1 cellular context compared by ENCODE assay signal in the genomic region with DNA sequence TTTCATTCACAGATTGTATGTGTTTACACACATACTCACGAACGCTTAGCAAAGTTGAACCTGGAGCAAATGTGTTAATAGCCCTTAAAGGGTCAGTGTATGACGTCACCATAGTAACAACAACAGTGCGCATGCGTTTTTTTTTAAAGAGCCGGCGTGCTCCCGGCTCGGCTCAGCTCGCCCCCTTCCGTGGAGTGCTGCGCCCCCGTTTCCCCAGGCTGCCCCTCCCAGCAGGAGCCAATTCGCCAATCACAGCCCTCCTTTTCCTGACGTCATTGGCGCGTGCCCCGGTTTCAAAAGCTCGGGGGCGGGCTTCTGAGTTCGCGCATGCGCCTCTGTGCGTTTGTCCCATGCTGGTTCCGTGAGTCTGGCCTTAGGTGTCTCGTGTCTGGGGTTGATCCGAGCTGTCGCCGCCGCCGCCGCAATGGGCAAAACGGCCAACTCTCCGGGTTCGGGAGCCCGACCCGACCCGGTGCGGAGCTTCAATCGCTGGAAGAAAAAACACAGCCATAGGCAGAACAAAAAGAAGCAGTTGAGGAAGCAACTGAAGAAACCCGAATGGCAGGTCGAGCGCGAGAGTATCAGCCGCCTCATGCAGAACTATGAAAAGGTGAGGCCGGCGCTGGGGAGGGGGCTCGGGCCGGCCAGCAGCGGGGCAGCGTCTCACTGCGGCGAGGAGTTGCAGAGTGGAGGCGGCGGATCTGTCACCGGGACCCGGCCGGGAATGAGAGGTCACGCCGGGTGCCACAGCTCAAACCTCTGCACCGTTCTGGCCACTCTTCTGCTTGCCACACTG.
TF ChIP-seq lines count a peak whose summit lies in the region.

A gene (plus strand): TSS at position 340 of the 796 bp plus-strand sequence. CDS start 85 bp downstream, at position 425.

TF ChIP-seq in HepG2, 621 proteins besides CTCF, POLR2A, EP300 and RAD21 (continued from another document and continues in another):
- TF ChIP-seq, protein P1, sequence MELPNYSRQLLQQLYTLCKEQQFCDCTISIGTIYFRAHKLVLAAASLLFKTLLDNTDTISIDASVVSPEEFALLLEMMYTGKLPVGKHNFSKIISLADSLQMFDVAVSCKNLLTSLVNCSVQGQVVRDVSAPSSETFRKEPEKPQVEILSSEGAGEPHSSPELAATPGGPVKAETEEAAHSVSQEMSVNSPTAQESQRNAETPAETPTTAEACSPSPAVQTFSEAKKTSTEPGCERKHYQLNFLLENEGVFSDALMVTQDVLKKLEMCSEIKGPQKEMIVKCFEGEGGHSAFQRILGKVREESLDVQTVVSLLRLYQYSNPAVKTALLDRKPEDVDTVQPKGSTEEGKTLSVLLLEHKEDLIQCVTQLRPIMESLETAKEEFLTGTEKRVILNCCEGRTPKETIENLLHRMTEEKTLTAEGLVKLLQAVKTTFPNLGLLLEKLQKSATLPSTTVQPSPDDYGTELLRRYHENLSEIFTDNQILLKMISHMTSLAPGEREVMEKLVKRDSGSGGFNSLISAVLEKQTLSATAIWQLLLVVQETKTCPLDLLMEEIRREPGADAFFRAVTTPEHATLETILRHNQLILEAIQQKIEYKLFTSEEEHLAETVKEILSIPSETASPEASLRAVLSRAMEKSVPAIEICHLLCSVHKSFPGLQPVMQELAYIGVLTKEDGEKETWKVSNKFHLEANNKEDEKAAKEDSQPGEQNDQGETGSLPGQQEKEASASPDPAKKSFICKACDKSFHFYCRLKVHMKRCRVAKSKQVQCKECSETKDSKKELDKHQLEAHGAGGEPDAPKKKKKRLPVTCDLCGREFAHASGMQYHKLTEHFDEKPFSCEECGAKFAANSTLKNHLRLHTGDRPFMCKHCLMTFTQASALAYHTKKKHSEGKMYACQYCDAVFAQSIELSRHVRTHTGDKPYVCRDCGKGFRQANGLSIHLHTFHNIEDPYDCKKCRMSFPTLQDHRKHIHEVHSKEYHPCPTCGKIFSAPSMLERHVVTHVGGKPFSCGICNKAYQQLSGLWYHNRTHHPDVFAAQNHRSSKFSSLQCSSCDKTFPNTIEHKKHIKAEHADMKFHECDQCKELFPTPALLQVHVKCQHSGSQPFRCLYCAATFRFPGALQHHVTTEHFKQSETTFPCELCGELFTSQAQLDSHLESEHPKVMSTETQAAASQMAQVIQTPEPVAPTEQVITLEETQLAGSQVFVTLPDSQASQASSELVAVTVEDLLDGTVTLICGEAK (IDR thresholded peaks at IDR 0.05): no peak
- TF ChIP-seq, protein P1 (CRISPR knock-in tag; IDR thresholded peaks at IDR 0.05): peak; percentile 54
- TF ChIP-seq, protein P2, sequence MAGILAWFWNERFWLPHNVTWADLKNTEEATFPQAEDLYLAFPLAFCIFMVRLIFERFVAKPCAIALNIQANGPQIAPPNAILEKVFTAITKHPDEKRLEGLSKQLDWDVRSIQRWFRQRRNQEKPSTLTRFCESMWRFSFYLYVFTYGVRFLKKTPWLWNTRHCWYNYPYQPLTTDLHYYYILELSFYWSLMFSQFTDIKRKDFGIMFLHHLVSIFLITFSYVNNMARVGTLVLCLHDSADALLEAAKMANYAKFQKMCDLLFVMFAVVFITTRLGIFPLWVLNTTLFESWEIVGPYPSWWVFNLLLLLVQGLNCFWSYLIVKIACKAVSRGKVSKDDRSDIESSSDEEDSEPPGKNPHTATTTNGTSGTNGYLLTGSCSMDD (CRISPR knock-in tag; IDR thresholded peaks at IDR 0.05): no peak
- no peak for TF ChIP-seq ZNF614 (CRISPR knock-in tag; IDR thresholded peaks at IDR 0.05; ENCODE audit: borderline replicate concordance)
- peak; percentile 66; the same call in 1 of the 2 replicates for TF ChIP-seq ZNF350 (CRISPR knock-in tag; IDR thresholded peaks at IDR 0.05; ENCODE audit: borderline replicate concordance, low read depth)
- TF ChIP-seq, protein P3, sequence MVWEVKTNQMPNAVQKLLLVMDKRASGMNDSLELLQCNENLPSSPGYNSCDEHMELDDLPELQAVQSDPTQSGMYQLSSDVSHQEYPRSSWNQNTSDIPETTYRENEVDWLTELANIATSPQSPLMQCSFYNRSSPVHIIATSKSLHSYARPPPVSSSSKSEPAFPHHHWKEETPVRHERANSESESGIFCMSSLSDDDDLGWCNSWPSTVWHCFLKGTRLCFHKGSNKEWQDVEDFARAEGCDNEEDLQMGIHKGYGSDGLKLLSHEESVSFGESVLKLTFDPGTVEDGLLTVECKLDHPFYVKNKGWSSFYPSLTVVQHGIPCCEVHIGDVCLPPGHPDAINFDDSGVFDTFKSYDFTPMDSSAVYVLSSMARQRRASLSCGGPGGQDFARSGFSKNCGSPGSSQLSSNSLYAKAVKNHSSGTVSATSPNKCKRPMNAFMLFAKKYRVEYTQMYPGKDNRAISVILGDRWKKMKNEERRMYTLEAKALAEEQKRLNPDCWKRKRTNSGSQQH (CRISPR knock-in tag; IDR thresholded peaks at IDR 0.05; ENCODE audit: low read depth): no peak
- peak; percentile 89 for TF ChIP-seq ZBTB21 (CRISPR knock-in tag; IDR thresholded peaks at IDR 0.05)
- TF ChIP-seq ETV5 (CRISPR knock-in tag; IDR thresholded peaks at IDR 0.05; ENCODE audit: borderline replicate concordance): no peak
- TF ChIP-seq, protein P4, sequence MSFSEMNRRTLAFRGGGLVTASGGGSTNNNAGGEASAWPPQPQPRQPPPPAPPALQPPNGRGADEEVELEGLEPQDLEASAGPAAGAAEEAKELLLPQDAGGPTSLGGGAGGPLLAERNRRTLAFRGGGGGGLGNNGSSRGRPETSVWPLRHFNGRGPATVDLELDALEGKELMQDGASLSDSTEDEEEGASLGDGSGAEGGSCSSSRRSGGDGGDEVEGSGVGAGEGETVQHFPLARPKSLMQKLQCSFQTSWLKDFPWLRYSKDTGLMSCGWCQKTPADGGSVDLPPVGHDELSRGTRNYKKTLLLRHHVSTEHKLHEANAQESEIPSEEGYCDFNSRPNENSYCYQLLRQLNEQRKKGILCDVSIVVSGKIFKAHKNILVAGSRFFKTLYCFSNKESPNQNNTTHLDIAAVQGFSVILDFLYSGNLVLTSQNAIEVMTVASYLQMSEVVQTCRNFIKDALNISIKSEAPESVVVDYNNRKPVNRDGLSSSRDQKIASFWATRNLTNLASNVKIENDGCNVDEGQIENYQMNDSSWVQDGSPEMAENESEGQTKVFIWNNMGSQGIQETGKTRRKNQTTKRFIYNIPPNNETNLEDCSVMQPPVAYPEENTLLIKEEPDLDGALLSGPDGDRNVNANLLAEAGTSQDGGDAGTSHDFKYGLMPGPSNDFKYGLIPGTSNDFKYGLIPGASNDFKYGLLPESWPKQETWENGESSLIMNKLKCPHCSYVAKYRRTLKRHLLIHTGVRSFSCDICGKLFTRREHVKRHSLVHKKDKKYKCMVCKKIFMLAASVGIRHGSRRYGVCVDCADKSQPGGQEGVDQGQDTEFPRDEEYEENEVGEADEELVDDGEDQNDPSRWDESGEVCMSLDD (CRISPR knock-in tag; IDR thresholded peaks at IDR 0.05; ENCODE audit: borderline replicate concordance): peak; percentile 85; the same call in 1 of the 2 replicates
- no peak for TF ChIP-seq ZNF746 (CRISPR knock-in tag; IDR thresholded peaks at IDR 0.05)
- TF ChIP-seq RARA (CRISPR knock-in tag; IDR thresholded peaks at IDR 0.05): no peak
- TF ChIP-seq, protein P5, sequence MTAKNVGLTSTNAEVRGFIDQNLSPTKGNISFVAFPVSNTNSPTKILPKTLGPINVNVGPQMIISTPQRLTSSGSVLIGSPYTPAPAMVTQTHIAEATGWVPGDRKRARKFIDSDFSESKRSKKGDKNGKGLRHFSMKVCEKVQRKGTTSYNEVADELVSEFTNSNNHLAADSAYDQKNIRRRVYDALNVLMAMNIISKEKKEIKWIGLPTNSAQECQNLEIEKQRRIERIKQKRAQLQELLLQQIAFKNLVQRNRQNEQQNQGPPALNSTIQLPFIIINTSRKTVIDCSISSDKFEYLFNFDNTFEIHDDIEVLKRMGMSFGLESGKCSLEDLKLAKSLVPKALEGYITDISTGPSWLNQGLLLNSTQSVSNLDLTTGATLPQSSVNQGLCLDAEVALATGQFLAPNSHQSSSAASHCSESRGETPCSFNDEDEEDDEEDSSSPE (CRISPR knock-in tag; IDR thresholded peaks at IDR 0.05): peak; percentile 90
- TF ChIP-seq HNF4A (CRISPR knock-in tag; IDR thresholded peaks at IDR 0.05): no peak
- no peak for TF ChIP-seq ZNF253 (CRISPR knock-in tag; IDR thresholded peaks at IDR 0.05; ENCODE audit: borderline replicate concordance)
- TF ChIP-seq MYC (CRISPR knock-in tag; IDR thresholded peaks at IDR 0.05; ENCODE audit: borderline replicate concordance): peak; percentile 86
- TF ChIP-seq ZNF564 (CRISPR knock-in tag; IDR thresholded peaks at IDR 0.05): 0 out of 2 replicates have a peak, but pooled peaks have one; percentile 62
- no peak for TF ChIP-seq ZNF598 (CRISPR knock-in tag; IDR thresholded peaks at IDR 0.05; ENCODE audit: borderline replicate concordance)
- TF ChIP-seq RFXAP (CRISPR knock-in tag; IDR thresholded peaks at IDR 0.05; ENCODE audit: borderline replicate concordance): peak; percentile 84; the same call in 1 of the 2 replicates
- TF ChIP-seq YEATS4 (CRISPR knock-in tag; IDR thresholded peaks at IDR 0.05; ENCODE audit: borderline replicate concordance): peak; percentile 53
- TF ChIP-seq, protein P6, sequence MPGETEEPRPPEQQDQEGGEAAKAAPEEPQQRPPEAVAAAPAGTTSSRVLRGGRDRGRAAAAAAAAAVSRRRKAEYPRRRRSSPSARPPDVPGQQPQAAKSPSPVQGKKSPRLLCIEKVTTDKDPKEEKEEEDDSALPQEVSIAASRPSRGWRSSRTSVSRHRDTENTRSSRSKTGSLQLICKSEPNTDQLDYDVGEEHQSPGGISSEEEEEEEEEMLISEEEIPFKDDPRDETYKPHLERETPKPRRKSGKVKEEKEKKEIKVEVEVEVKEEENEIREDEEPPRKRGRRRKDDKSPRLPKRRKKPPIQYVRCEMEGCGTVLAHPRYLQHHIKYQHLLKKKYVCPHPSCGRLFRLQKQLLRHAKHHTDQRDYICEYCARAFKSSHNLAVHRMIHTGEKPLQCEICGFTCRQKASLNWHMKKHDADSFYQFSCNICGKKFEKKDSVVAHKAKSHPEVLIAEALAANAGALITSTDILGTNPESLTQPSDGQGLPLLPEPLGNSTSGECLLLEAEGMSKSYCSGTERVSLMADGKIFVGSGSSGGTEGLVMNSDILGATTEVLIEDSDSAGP (CRISPR knock-in tag; IDR thresholded peaks at IDR 0.05; ENCODE audit: borderline replicate concordance): peak; percentile 98
- peak; percentile 65; the same call in 1 of the 2 replicates for TF ChIP-seq ELF4 (CRISPR knock-in tag; IDR thresholded peaks at IDR 0.05; ENCODE audit: borderline replicate concordance)
- TF ChIP-seq, protein P7, sequence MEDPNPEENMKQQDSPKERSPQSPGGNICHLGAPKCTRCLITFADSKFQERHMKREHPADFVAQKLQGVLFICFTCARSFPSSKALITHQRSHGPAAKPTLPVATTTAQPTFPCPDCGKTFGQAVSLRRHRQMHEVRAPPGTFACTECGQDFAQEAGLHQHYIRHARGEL (CRISPR knock-in tag; IDR thresholded peaks at IDR 0.05): no peak
- no peak for TF ChIP-seq ZNF670 (CRISPR knock-in tag; IDR thresholded peaks at IDR 0.05; ENCODE audit: borderline replicate concordance)
- peak; percentile 95 for TF ChIP-seq GABPB1 (CRISPR knock-in tag; IDR thresholded peaks at IDR 0.05)
- TF ChIP-seq, protein P8, sequence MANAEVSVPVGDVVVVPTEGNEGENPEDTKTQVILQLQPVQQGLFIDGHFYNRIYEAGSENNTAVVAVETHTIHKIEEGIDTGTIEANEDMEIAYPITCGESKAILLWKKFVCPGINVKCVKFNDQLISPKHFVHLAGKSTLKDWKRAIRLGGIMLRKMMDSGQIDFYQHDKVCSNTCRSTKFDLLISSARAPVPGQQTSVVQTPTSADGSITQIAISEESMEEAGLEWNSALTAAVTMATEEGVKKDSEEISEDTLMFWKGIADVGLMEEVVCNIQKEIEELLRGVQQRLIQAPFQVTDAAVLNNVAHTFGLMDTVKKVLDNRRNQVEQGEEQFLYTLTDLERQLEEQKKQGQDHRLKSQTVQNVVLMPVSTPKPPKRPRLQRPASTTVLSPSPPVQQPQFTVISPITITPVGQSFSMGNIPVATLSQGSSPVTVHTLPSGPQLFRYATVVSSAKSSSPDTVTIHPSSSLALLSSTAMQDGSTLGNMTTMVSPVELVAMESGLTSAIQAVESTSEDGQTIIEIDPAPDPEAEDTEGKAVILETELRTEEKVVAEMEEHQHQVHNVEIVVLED (CRISPR knock-in tag; IDR thresholded peaks at IDR 0.05; ENCODE audit: borderline replicate concordance): peak; percentile 82; the same call in 1 of the 2 replicates
- TF ChIP-seq ATF1 (CRISPR knock-in tag; IDR thresholded peaks at IDR 0.05): peak; percentile 94
- TF ChIP-seq, protein P9, sequence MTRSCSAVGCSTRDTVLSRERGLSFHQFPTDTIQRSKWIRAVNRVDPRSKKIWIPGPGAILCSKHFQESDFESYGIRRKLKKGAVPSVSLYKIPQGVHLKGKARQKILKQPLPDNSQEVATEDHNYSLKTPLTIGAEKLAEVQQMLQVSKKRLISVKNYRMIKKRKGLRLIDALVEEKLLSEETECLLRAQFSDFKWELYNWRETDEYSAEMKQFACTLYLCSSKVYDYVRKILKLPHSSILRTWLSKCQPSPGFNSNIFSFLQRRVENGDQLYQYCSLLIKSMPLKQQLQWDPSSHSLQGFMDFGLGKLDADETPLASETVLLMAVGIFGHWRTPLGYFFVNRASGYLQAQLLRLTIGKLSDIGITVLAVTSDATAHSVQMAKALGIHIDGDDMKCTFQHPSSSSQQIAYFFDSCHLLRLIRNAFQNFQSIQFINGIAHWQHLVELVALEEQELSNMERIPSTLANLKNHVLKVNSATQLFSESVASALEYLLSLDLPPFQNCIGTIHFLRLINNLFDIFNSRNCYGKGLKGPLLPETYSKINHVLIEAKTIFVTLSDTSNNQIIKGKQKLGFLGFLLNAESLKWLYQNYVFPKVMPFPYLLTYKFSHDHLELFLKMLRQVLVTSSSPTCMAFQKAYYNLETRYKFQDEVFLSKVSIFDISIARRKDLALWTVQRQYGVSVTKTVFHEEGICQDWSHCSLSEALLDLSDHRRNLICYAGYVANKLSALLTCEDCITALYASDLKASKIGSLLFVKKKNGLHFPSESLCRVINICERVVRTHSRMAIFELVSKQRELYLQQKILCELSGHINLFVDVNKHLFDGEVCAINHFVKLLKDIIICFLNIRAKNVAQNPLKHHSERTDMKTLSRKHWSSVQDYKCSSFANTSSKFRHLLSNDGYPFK (CRISPR knock-in tag; IDR thresholded peaks at IDR 0.05; ENCODE audit: borderline replicate concordance): peak; percentile 90; the same call in 1 of the 2 replicates
